29 cellular contexts compared by ENCODE assay signal in the genomic region with DNA sequence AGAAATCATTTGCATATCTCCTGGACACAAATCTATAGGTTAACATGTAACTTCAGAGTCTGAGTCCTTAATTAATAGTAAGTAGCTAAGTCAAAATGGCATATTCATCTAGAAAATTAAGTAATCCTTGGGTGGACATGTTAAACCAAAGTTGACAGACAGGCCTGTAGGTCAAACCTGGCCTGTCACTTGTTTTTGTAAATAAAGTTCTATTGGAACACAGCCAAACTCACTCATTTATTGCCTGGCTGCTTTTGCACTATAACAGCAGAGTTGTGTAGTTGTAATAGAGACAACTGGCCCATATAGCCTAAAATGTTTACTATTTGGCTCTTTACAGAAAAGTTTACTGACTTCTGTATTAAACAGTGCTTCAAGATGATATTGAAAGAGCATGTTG. TPM values are rescaled to one million over a fixed set of nuclear protein-coding genes. Genes with fewer than 3 reads are reported as not detected.
"Had no signal": no experiment of that assay in that cellular context is flagged by ENCODE, and none has a peak within 500 bp of the region (broad histone marks: within the 10 kb centered on the region; RNA-seq: fewer than 3 reads in every experiment).

No MANE protein-coding gene starts in this region.

- H3K36me3 ChIP-seq: breast epithelium, colonic mucosa had no signal

- H3K27ac ChIP-seq: ascending aorta, breast epithelium, cardiac muscle cell, colonic mucosa, epithelial cell of prostate, gastrocnemius medialis, heart right ventricle had no signal

- H3K9me3 Mint-ChIP-seq: activated naive CD4-positive, alpha-beta T cell treated with anti-CD3 and anti-CD28 coated beads, Interleukin-2, amount 10 ng/mL, durations not matched to agents 7 days and 5 days; activated naive CD4-positive, alpha-beta T cell treated with anti-CD3 and anti-CD28 coated beads, Interleukin-2, amount 50 U/mL, for 72 hours; activated naive CD8-positive, alpha-beta T cell treated with anti-CD3 and anti-CD28 coated beads, Interleukin-2, amount 10 ng/mL, durations not matched to agents 7 days and 5 days; activated T-cell treated with anti-CD3 and anti-CD28 coated beads, Interleukin-2, amount 50 U/mL, for 24 hours; activated T-cell treated with anti-CD3 and anti-CD28 coated beads, Interleukin-2, amount 50 U/mL, for 72 hours; brain had no signal

- H3K4me3 ChIP-seq: ascending aorta, breast epithelium, cardiac muscle cell, colonic mucosa, gastrocnemius medialis, heart right ventricle had no signal

- ATAC-seq: activated naive CD4-positive, alpha-beta T cell treated with anti-CD3 and anti-CD28 coated beads, Interleukin-2, amount 50 U/mL, for 72 hours; activated T-cell treated with anti-CD3 and anti-CD28 coated beads, Interleukin-2, amount 50 U/mL, for 72 hours; esophagus mucosa; gastrocnemius medialis; heart right ventricle; WTC11 had no signal

- H3K27me3 Mint-ChIP-seq: activated CD4-positive, alpha-beta memory T cell treated with anti-CD3 and anti-CD28 coated beads, Interleukin-2, amount 10 ng/mL, durations not matched to agents 7 days and 5 days; activated CD4-positive, alpha-beta T cell treated with anti-CD3 and anti-CD28 coated beads, Interleukin-2, amount 10 ng/mL, durations not matched to agents 7 days and 5 days; activated naive CD4-positive, alpha-beta T cell treated with anti-CD3 and anti-CD28 coated beads, Interleukin-2, amount 10 ng/mL, durations not matched to agents 7 days and 5 days; activated naive CD8-positive, alpha-beta T cell treated with anti-CD3 and anti-CD28 coated beads, Interleukin-2, amount 10 ng/mL, durations not matched to agents 7 days and 5 days; activated T-cell treated with anti-CD3 and anti-CD28 coated beads, Interleukin-2, amount 50 U/mL, for 24 hours; brain had no signal

- H3K27ac Mint-ChIP-seq: activated CD4-positive, alpha-beta memory T cell treated with anti-CD3 and anti-CD28 coated beads, Interleukin-2, amount 10 ng/mL, durations not matched to agents 7 days and 5 days; activated CD4-positive, alpha-beta T cell treated with anti-CD3 and anti-CD28 coated beads, Interleukin-2, amount 10 ng/mL, durations not matched to agents 7 days and 5 days; activated naive CD4-positive, alpha-beta T cell treated with anti-CD3 and anti-CD28 coated beads, Interleukin-2, amount 10 ng/mL, durations not matched to agents 7 days and 5 days; activated naive CD4-positive, alpha-beta T cell treated with anti-CD3 and anti-CD28 coated beads, Interleukin-2, amount 50 U/mL, for 72 hours; activated naive CD8-positive, alpha-beta T cell treated with anti-CD3 and anti-CD28 coated beads, Interleukin-2, amount 10 ng/mL, durations not matched to agents 7 days and 5 days; activated T-cell treated with anti-CD3 and anti-CD28 coated beads, Interleukin-2, amount 50 U/mL, for 24 hours; activated T-cell treated with anti-CD3 and anti-CD28 coated beads, Interleukin-2, amount 50 U/mL, for 72 hours; brain; WTC11 had no signal

- H3K4me1 Mint-ChIP-seq: activated CD4-positive, alpha-beta memory T cell treated with anti-CD3 and anti-CD28 coated beads, Interleukin-2, amount 10 ng/mL, durations not matched to agents 7 days and 5 days; activated CD4-positive, alpha-beta T cell treated with anti-CD3 and anti-CD28 coated beads, Interleukin-2, amount 10 ng/mL, durations not matched to agents 7 days and 5 days; activated naive CD4-positive, alpha-beta T cell treated with anti-CD3 and anti-CD28 coated beads, Interleukin-2, amount 10 ng/mL, durations not matched to agents 7 days and 5 days; activated naive CD8-positive, alpha-beta T cell treated with anti-CD3 and anti-CD28 coated beads, Interleukin-2, amount 10 ng/mL, durations not matched to agents 7 days and 5 days; brain; WTC11 had no signal

- DNase-seq: activated CD4-positive, alpha-beta memory T cell treated with anti-CD3 and anti-CD28 coated beads, Interleukin-2, amount 10 ng/mL, durations not matched to agents 7 days and 5 days; activated CD4-positive, alpha-beta T cell treated with anti-CD3 and anti-CD28 coated beads for 1 hour; activated CD4-positive, alpha-beta T cell treated with anti-CD3 and anti-CD28 coated beads for 4 hours; activated CD4-positive, alpha-beta T cell treated with anti-CD3 and anti-CD28 coated beads, Interleukin-2, amount 10 ng/mL, durations not matched to agents 7 days and 5 days; activated CD4-positive, alpha-beta T cell treated with anti-CD3 and anti-CD28 coated beads, Interleukin-2, amount 50 U/mL, for 4 hours; activated CD8-positive, alpha-beta memory T cell treated with anti-CD3 and anti-CD28 coated beads, Interleukin-2, amount 50 U/mL, for 48 hours; activated gamma-delta T cell; activated naive CD4-positive, alpha-beta T cell; activated naive CD4-positive, alpha-beta T cell treated with anti-CD3 and anti-CD28 coated beads, Interleukin-2, amount 10 ng/mL, durations not matched to agents 7 days and 5 days; activated naive CD8-positive, alpha-beta T cell treated with anti-CD3 and anti-CD28 coated beads, Interleukin-2, amount 10 ng/mL, durations not matched to agents 7 days and 5 days; activated T-cell treated with anti-CD3 and anti-CD28 coated beads for 4 hours; activated T-cell treated with anti-CD3 and anti-CD28 coated beads, Interleukin-2, amount 50 U/mL, for 24 hours; activated T-cell treated with anti-CD3 and anti-CD28 coated beads, Interleukin-2, amount 50 U/mL, for 72 hours; central memory CD4-positive, alpha-beta T cell; cerebellar nuclear complex; colonic mucosa; effector CD8-positive, alpha-beta T cell; foreskin fibroblast; gastrocnemius medialis; heart right ventricle; T-helper 2 cell had no signal

- H3K4me1 ChIP-seq: breast epithelium, colonic mucosa had no signal

- H3K9me3 ChIP-seq: ascending aorta, breast epithelium, colonic mucosa, gastrocnemius medialis had no signal

- H3K27me3 ChIP-seq: ascending aorta, breast epithelium, cardiac muscle cell, colonic mucosa, gastrocnemius medialis, heart right ventricle had no signal

- H3K4me3 Mint-ChIP-seq: activated CD4-positive, alpha-beta memory T cell treated with anti-CD3 and anti-CD28 coated beads, Interleukin-2, amount 10 ng/mL, durations not matched to agents 7 days and 5 days; activated CD4-positive, alpha-beta T cell treated with anti-CD3 and anti-CD28 coated beads, Interleukin-2, amount 10 ng/mL, durations not matched to agents 7 days and 5 days; activated naive CD4-positive, alpha-beta T cell treated with anti-CD3 and anti-CD28 coated beads, Interleukin-2, amount 10 ng/mL, durations not matched to agents 7 days and 5 days; activated naive CD8-positive, alpha-beta T cell treated with anti-CD3 and anti-CD28 coated beads, Interleukin-2, amount 10 ng/mL, durations not matched to agents 7 days and 5 days; activated T-cell treated with anti-CD3 and anti-CD28 coated beads, Interleukin-2, amount 50 U/mL, for 24 hours; activated T-cell treated with anti-CD3 and anti-CD28 coated beads, Interleukin-2, amount 50 U/mL, for 72 hours; brain; WTC11 had no signal

RNA-seq across cellular contexts. Expression of a gene that starts 24.6 kb away (rescaled TPM):
- polyA plus RNA-seq: cardiac muscle cell had no signal
